17 cellular contexts compared by ENCODE assay signal in the genomic region with DNA sequence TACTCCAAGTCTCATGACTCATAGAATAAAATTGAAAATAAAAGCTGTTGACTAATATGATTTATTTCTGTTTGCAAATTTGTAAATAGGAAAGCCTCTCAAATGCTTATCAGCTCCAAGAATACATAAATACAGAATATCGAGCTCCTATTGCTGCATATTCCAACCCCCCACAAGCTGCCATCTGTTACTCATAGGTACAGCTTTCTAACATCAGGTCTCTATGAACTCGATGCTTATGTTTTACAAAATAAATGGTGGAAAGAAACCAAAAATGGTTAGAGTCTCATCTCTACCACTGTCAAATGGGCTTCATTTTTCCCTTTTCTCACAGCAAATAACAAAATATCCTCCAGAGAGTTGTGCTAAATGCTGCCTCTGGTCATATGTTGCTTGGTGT.
DNase-seq lines count a peak whose midpoint lies in the region; ATAC-seq and TF ChIP-seq lines count a peak whose summit lies in the region.
"Had no signal": no experiment of that assay in that cellular context is flagged by ENCODE, and none has a peak within 500 bp of the region (broad histone marks: within the 10 kb centered on the region; RNA-seq: fewer than 3 reads in every experiment).

No MANE protein-coding gene starts in this region.

- peak overlapping the region; percentile 28 for H3K18ac ChIP-seq in mesendoderm (ENCODE audit: low read length)
- no peak overlapping the region for H3K18ac ChIP-seq in H9 (ENCODE audit: insufficient read length, low read depth, low read length)

- no peaks in the 10 kb centered on the region for H4K20me1 ChIP-seq in H9 (ENCODE audit: control insufficient read depth, insufficient read depth, insufficient read length)

- H3K4me3 ChIP-seq in mesendoderm (ENCODE audit: low read length): no peak overlapping the region
- H3K4me3 ChIP-seq: HAP-1 had no signal

- no peak overlapping the region for H4K8ac ChIP-seq in mesendoderm (ENCODE audit: low read depth, low read length)
- H4K8ac ChIP-seq in H9 (replicated peaks; ENCODE audit: insufficient read length, low read depth, low read length): no peak overlapping the region

- H3K36me3 ChIP-seq in mesendoderm (ENCODE audit: control insufficient read depth, insufficient read depth, low read length): no peaks in the 10 kb centered on the region
- H3K36me3 ChIP-seq: HAP-1 had no signal

- H4K5ac ChIP-seq in mesendoderm (ENCODE audit: low read length) (no peak overlapping the region), H9 (ENCODE audit: insufficient read length, low read depth, low read length) (no peak overlapping the region)

- H2BK12ac ChIP-seq in H9 (ENCODE audit: insufficient read length, low read depth, low read length): no peak overlapping the region

- no peaks in the 10 kb centered on the region for H3K9me3 Mint-ChIP-seq in H9

- no peak overlapping the region for H3T11ph ChIP-seq in H9 (ENCODE audit: low read length)

- H3K79me2 ChIP-seq in mesendoderm (ENCODE audit: control insufficient read depth, insufficient read depth, low read length) (no peaks in the 10 kb centered on the region), H9 (ENCODE audit: insufficient read depth, low read length) (no peaks in the 10 kb centered on the region)

- no peak overlapping the region for H3K27ac ChIP-seq in mesendoderm (ENCODE audit: low read depth, low read length)
- no peak overlapping the region for H3K27ac ChIP-seq in H9 (ENCODE audit: insufficient read length, low read depth, low read length)

- H2AK5ac ChIP-seq in mesendoderm (ENCODE audit: low read length) (no peak overlapping the region), H9 (ENCODE audit: insufficient read length, low read length) (no peak overlapping the region)

- H2BK20ac ChIP-seq in H9 (ENCODE audit: low read depth, low read length, poor library complexity, severe bottlenecking): no peak overlapping the region

- H3K4ac ChIP-seq in mesendoderm (ENCODE audit: low read depth, low read length): no peak overlapping the region
- no peak overlapping the region for H3K4ac ChIP-seq in H9 (ENCODE audit: low read depth, low read length)

- H3K56ac ChIP-seq in mesendoderm (ENCODE audit: low read length) (no peak overlapping the region), H9 (ENCODE audit: insufficient read length, low read depth, low read length) (no peak overlapping the region)

- H3K9ac ChIP-seq in mesendoderm (ENCODE audit: low read length) (no peak overlapping the region), H9 (ENCODE audit: extremely low read depth, insufficient read length, low read length) (no peak overlapping the region)

- H3K27me3 Mint-ChIP-seq in H9 (ENCODE audit: low read depth): no peaks in the 10 kb centered on the region
- H3K27me3 Mint-ChIP-seq: B cell; CD4-positive, alpha-beta T cell had no signal

- H3K14ac ChIP-seq in H9 (ENCODE audit: insufficient read depth, low read length): no peak overlapping the region

- H3K4me3 Mint-ChIP-seq in H9: no peak overlapping the region
- H3K4me3 Mint-ChIP-seq: B cell; CD4-positive, alpha-beta T cell had no signal

- H3K27ac Mint-ChIP-seq in H9: no peak overlapping the region
- H3K27ac Mint-ChIP-seq: B cell; CD4-positive, alpha-beta T cell had no signal

- H3K36me3 Mint-ChIP-seq in H9 (ENCODE audit: insufficient read depth in 1 of 3, low read depth in 3 of 3): no peaks in the 10 kb centered on the region

- no peak overlapping the region for H2AFZ ChIP-seq in H9 (ENCODE audit: low read length)

- H3K4me1 Mint-ChIP-seq in H9: peaks cover 4% of the 10 kb centered on the region in 2 experiments; a peak in 3 of 4 replicates
- H3K4me1 Mint-ChIP-seq: B cell had no signal

- H2BK5ac ChIP-seq in mesendoderm (ENCODE audit: low read length) (no peak overlapping the region), H9 (ENCODE audit: insufficient read length, low read length) (no peak overlapping the region)

- H3K23ac ChIP-seq in mesendoderm (ENCODE audit: low read length) (no peak overlapping the region), H9 (ENCODE audit: insufficient read length, low read depth, low read length) (no peak overlapping the region)

- no peaks in the 10 kb centered on the region for H3K23me2 ChIP-seq in H9 (ENCODE audit: insufficient read length, low read depth, low read length, poor library complexity, severe bottlenecking)

- H3K9me3 ChIP-seq in H9 (ENCODE audit: control insufficient read depth, low read depth, low read length): no peaks in the 10 kb centered on the region
- H3K9me3 ChIP-seq: HAP-1 had no signal

- DNase-seq in DMS 273 (lab: John Stamatoyannopoulos, UW; ENCODE audit: unreplicated experiment): peak; percentile 53
- DNase-seq in NCI-H2171 (lab: John Stamatoyannopoulos, UW): peak; percentile 51
- peak; percentile 65 for DNase-seq in NCI-H69 (lab: John Stamatoyannopoulos, UW)
- DNase-seq in mesendoderm: no peak
- DNase-seq in H9: no peak
- DNase-seq in ecto neural progenitor cell (ENCODE audit: low spot score): no peak
- DNase-seq: 8988T; Calu3; CD4-positive, alpha-beta T cell; DMS153; DND-41; GF-D8; GOT3 had no signal

- H4K91ac ChIP-seq in H9 (ENCODE audit: insufficient read length, low read depth, low read length): no peak overlapping the region

- H3K4me2 ChIP-seq in mesendoderm (ENCODE audit: low read length) (no peak overlapping the region), H9 (ENCODE audit: insufficient read depth, insufficient read length, low read length) (no peak overlapping the region)

- TF ChIP-seq CTCF in H9 (conservative IDR thresholded peaks at IDR 0.05): no peak

- no peak for ATAC-seq in HG03565 (IDR thresholded peaks at IDR 0.05; ENCODE audit: unreplicated experiment)
- ATAC-seq: HepG2 had no signal

- no CpG with 5 or more reads among the region's 2 CpGs for WGBS in mesendoderm (ENCODE audit: extremely low coverage, insufficient coverage, low lambda C conversion rate)
- no CpG with 5 or more reads among the region's 2 CpGs for WGBS in H9 (ENCODE audit: extremely low coverage, insufficient read length, low lambda C conversion rate)

- H2BK15ac ChIP-seq in mesendoderm (replicated peaks; ENCODE audit: low read depth) (no peak overlapping the region), H9 (ENCODE audit: low read depth, low read length) (no peak overlapping the region)

- H3K4me1 ChIP-seq in mesendoderm (ENCODE audit: control insufficient read depth, low read depth, low read length): no peaks in the 10 kb centered on the region
- H3K4me1 ChIP-seq in H9 (ENCODE audit: insufficient read depth, low read length): no peaks in the 10 kb centered on the region
- H3K4me1 ChIP-seq: HAP-1 had no signal

- H3K79me1 ChIP-seq in mesendoderm (ENCODE audit: low read length) (no peaks in the 10 kb centered on the region), H9 (ENCODE audit: insufficient read depth, low read depth, low read length, poor library complexity, severe bottlenecking) (no peaks in the 10 kb centered on the region)

- H2BK120ac ChIP-seq in mesendoderm (ENCODE audit: low read depth, low read length) (no peak overlapping the region), H9 (ENCODE audit: low read depth, low read length, poor library complexity, severe bottlenecking) (no peak overlapping the region)

- H3K27me3 ChIP-seq in mesendoderm (ENCODE audit: insufficient read depth, low read length, poor library complexity) (no peaks in the 10 kb centered on the region), H9 (ENCODE audit: insufficient read depth, low read length) (no peaks in the 10 kb centered on the region)

Comparison
In these comparisons a context has a peak if more than half of its experiments do, and no peak if none do; other contexts are left out.
1. DNase-seq: peak in DMS 273 (single experiment), NCI-H2171 (single experiment) and NCI-H69 (single experiment); none in mesendoderm (single experiment), H9 (single experiment) and ecto neural progenitor cell (single experiment).